8 cellular contexts compared by ENCODE assay signal in genomic region chr2:151289972-151290335, GRCh38. TPM values are rescaled to one million over a fixed set of nuclear protein-coding genes. Genes with fewer than 3 reads are reported as not detected.
DNase-seq lines count a peak whose midpoint lies in the region; ATAC-seq and TF ChIP-seq lines count a peak whose summit lies in the region.

No MANE protein-coding gene starts in this region.

- H3K27me3 Mint-ChIP-seq in activated T-helper 17 cell treated with anti-CD3 and anti-CD28 coated beads, Interleukin-2, amount 50 U/mL, for 72 hours, result peaks cover 3% of the 10 kb centered on the region

- H3K27ac ChIP-seq in cardiac muscle cell, result no peak overlapping the region

- H3K9me3 Mint-ChIP-seq in activated T-helper 17 cell treated with anti-CD3 and anti-CD28 coated beads, Interleukin-2, amount 50 U/mL, for 72 hours, result no peaks in the 10 kb centered on the region

- no peaks in the 10 kb centered on the region for H3K36me3 ChIP-seq in cardiac muscle cell

- ATAC-seq in GM21390 (IDR thresholded peaks at IDR 0.05; ENCODE audit: unreplicated experiment), result peak; percentile 20
- ATAC-seq in HG03575 (IDR thresholded peaks at IDR 0.05; ENCODE audit: extremely low read depth, insufficient number of reproducible peaks, low FRiP score, unreplicated experiment), result peak; percentile 3
- peak; percentile 45 for ATAC-seq in activated T-helper 17 cell treated with anti-CD3 and anti-CD28 coated beads, Interleukin-2, amount 50 U/mL, for 72 hours (replicated peaks)

- H3K4me3 Mint-ChIP-seq in activated T-helper 17 cell treated with anti-CD3 and anti-CD28 coated beads, Interleukin-2, amount 50 U/mL, for 72 hours, result peak overlapping the region; percentile 88

- peaks cover 17% of the 10 kb centered on the region for H3K27me3 ChIP-seq in cardiac muscle cell

- H3K4me1 Mint-ChIP-seq in activated T-helper 17 cell treated with anti-CD3 and anti-CD28 coated beads, Interleukin-2, amount 50 U/mL, for 72 hours, result peaks cover 38% of the 10 kb centered on the region

- peak overlapping the region; percentile 24 for H3K4me3 ChIP-seq in cardiac muscle cell

- H3K4me1 ChIP-seq in cardiac muscle cell (ENCODE audit: low read depth), result no peaks in the 10 kb centered on the region

- peaks cover 14% of the 10 kb centered on the region for H3K36me3 Mint-ChIP-seq in activated T-helper 17 cell treated with anti-CD3 and anti-CD28 coated beads, Interleukin-2, amount 50 U/mL, for 72 hours (ENCODE audit: low read depth)

- DNase-seq in GF-D8 (lab: John Stamatoyannopoulos, UW) (peak; percentile 68), cardiac muscle cell (ENCODE audit: low read depth in 1 of 2, low spot score in 1 of 2) (peak in 1 of 2 donors; percentile 58), renal cortical epithelial cell (ENCODE audit: low read depth) (peak; percentile 67), activated gamma-delta T cell (lab: John Stamatoyannopoulos, UW) (no peak), globus pallidus (ENCODE audit: low spot score) (no peak)

- no peak for TF ChIP-seq CTCF in cardiac muscle cell (IDR thresholded peaks at IDR 0.05; ENCODE audit: low read depth, low read length)

- peak overlapping the region; percentile 89 for H3K27ac Mint-ChIP-seq in activated T-helper 17 cell treated with anti-CD3 and anti-CD28 coated beads, Interleukin-2, amount 50 U/mL, for 72 hours

- H3K9me3 ChIP-seq in cardiac muscle cell (ENCODE audit: low read depth), result no peaks in the 10 kb centered on the region

RNA-seq across cellular contexts. Expression of gene NMI, which starts 0.5 kb away (rescaled TPM):
- 10 to 100 TPM; 15.1 to 24.1 TPM for total RNA-seq in activated T-helper 17 cell treated with anti-CD3 and anti-CD28 coated beads, Interleukin-2, amount 50 U/mL, for 72 hours
- total RNA-seq in cardiac muscle cell (0.24 TPM in 1 of 2 replicates, not detected in the other), renal cortical epithelial cell (23.9 and 51.1 TPM in 2 replicates)
- polyA plus RNA-seq in cardiac muscle cell, result 0.18 and 1.2 TPM in 2 replicates

RNA-seq across cellular contexts. Expression of gene RBM43, which starts 28.3 kb away (rescaled TPM):
- total RNA-seq in activated T-helper 17 cell treated with anti-CD3 and anti-CD28 coated beads, Interleukin-2, amount 50 U/mL, for 72 hours, result 1 to 10 TPM; 2.5 to 2.9 TPM
- total RNA-seq in cardiac muscle cell (0.39 and 1.4 TPM in 2 replicates), renal cortical epithelial cell (3.6 and 10.4 TPM in 2 replicates)
- 0.10 and 1.4 TPM in 2 replicates for polyA plus RNA-seq in cardiac muscle cell

Comparison
In these comparisons a context has a peak if more than half of its experiments do, and no peak if none do; other contexts are left out.
1. DNase-seq: peak in GF-D8 (single experiment) and renal cortical epithelial cell (single experiment); none in activated gamma-delta T cell (single experiment) and globus pallidus (single experiment).
2. RNA of gene NMI, which starts 0.5 kb away (total RNA-seq): 15.1 to 24.1 TPM in activated T-helper 17 cell treated with anti-CD3 and anti-CD28 coated beads, Interleukin-2, amount 50 U/mL, for 72 hours and 23.9 to 51.1 TPM in renal cortical epithelial cell; 0.24 TPM in cardiac muscle cell; every median in the first group is over 10 times any median in the second.
3. Peak in every context shown above with its lines, with median percentiles within 50 percentile points of each other: ATAC-seq.